In the genomic region with DNA sequence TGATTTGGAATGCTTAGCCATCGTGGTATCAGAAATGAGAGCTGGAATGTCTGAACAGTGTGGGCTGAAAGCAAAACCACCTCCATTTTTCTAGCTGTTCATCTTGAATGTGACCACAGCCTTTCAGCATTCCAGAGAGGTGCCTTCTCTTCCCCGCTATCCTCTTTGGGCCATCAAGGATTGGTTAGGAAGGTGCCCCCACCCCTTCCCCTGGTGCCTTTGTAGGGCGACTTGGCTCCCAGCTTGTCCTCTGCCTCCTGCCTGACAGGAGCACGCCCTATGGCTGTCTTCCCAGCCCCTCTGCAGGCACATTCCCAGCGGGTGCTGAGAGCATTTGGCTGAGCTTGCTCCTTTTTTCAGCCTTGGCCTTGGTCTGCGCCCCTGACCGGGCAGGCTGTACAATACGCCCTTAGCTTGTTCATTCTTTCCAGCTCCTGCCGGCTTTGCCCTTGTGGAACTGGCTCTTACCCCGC, we compare ENCODE assay signal across 1 cellular context.
TF ChIP-seq lines count a peak whose summit lies in the region.

No MANE protein-coding gene starts in this region.

TF ChIP-seq in WTC11, 78 proteins besides CTCF, POLR2A, EP300 and RAD21 (continued from another document):
- TF ChIP-seq, protein P1, sequence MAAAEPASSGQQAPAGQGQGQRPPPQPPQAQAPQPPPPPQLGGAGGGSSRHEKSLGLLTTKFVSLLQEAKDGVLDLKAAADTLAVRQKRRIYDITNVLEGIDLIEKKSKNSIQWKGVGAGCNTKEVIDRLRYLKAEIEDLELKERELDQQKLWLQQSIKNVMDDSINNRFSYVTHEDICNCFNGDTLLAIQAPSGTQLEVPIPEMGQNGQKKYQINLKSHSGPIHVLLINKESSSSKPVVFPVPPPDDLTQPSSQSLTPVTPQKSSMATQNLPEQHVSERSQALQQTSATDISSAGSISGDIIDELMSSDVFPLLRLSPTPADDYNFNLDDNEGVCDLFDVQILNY (CRISPR knock-in tag; IDR thresholded peaks at IDR 0.05), result no peak
- TF ChIP-seq, protein P2, sequence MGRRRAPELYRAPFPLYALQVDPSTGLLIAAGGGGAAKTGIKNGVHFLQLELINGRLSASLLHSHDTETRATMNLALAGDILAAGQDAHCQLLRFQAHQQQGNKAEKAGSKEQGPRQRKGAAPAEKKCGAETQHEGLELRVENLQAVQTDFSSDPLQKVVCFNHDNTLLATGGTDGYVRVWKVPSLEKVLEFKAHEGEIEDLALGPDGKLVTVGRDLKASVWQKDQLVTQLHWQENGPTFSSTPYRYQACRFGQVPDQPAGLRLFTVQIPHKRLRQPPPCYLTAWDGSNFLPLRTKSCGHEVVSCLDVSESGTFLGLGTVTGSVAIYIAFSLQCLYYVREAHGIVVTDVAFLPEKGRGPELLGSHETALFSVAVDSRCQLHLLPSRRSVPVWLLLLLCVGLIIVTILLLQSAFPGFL (CRISPR knock-in tag; IDR thresholded peaks at IDR 0.05; ENCODE audit: borderline replicate concordance), result no peak
